Comparison of ENCODE assay signal across 10 cellular contexts in genomic region chrX:41759817-41760216, GRCh38. TPM values are rescaled to one million over a fixed set of nuclear protein-coding genes. Genes with fewer than 3 reads are reported as not detected.
DNase-seq lines count a peak whose midpoint lies in the region; ATAC-seq and TF ChIP-seq lines count a peak whose summit lies in the region.
"Had no signal": no experiment of that assay in that cellular context is flagged by ENCODE, and none has a peak within 500 bp of the region (broad histone marks: within the 10 kb centered on the region; RNA-seq: fewer than 3 reads in every experiment).

No MANE protein-coding gene starts in this region.

- DNase-seq in NCI-H2196 (lab: John Stamatoyannopoulos, UW; ENCODE audit: unreplicated experiment) = peak; percentile 1
- DNase-seq in NCI-H2196 treated with DMSO at 0.1 percent for 48 hours (lab: John Stamatoyannopoulos, UW; ENCODE audit: unreplicated experiment) = no peak
- peak; percentile 59 for DNase-seq in NCI-H82 (lab: John Stamatoyannopoulos, UW)
- peak; percentile 11 for DNase-seq in epithelial cell of esophagus (ENCODE audit: low read depth)
- peak; percentile 29 for DNase-seq in renal cortical epithelial cell (ENCODE audit: low read depth)
- no peak for DNase-seq in GF-D8 (lab: John Stamatoyannopoulos, UW)
- no peak for DNase-seq in posterior cingulate gyrus

- intact Hi-C loops in posterior cingulate gyrus (cut with DNase I) = loop anchor here (10.0 kb wide), 1 partner anchor 205 kb away; no protein-coding TSS in a partner anchor

- no peak for ATAC-seq in GM21390 (IDR thresholded peaks at IDR 0.05; ENCODE audit: unreplicated experiment)

- peak; percentile 26 for TF ChIP-seq CTCF in epithelial cell of esophagus (IDR thresholded peaks at IDR 0.05; ENCODE audit: insufficient read depth, low read depth, low read length, missing control alignments)

- no peak overlapping the region for H3K4me3 ChIP-seq in epithelial cell of esophagus (ENCODE audit: low read length)
- H3K4me3 ChIP-seq: SJCRH30 had no signal

RNA-seq across cellular contexts. Expression of gene GPR82, which starts 35.8 kb away (rescaled TPM):
- not detected in 2 replicates for total RNA-seq in renal cortical epithelial cell
- total RNA-seq: Caco-2, SJCRH30 had no signal

Comparison
In these comparisons a context has a peak if more than half of its experiments do, and no peak if none do; other contexts are left out.
1. DNase-seq: peak in NCI-H2196 (single experiment), NCI-H82 (single experiment), epithelial cell of esophagus (single experiment) and renal cortical epithelial cell (single experiment); none in NCI-H2196 treated with DMSO at 0.1 percent for 48 hours (single experiment), GF-D8 (single experiment) and posterior cingulate gyrus (0 of 10).